31 cellular contexts compared by ENCODE assay signal in genomic region chr3:192133271-192133670, GRCh38.
"Had no signal": no experiment of that assay in that cellular context is flagged by ENCODE, and none has a peak within 500 bp of the region (broad histone marks: within the 10 kb centered on the region; RNA-seq: fewer than 3 reads in every experiment).

No MANE protein-coding gene starts in this region.

- H3K4me3 ChIP-seq: adrenal gland, body of pancreas, cardiac muscle cell, colonic mucosa, esophagus squamous epithelium, gastroesophageal sphincter, hepatocyte, left ventricle myocardium inferior, lung, spleen, tibial nerve had no signal

- H3K9me3 ChIP-seq: adrenal gland, body of pancreas, colonic mucosa, esophagus squamous epithelium, gastroesophageal sphincter, left ventricle myocardium inferior, tibial nerve had no signal

- H3K36me3 ChIP-seq: adrenal gland, cardiac muscle cell, colonic mucosa, esophagus squamous epithelium, gastroesophageal sphincter, left ventricle myocardium inferior, spleen, tibial nerve, WERI-Rb-1 had no signal

- DNase-seq: activated CD4-positive, alpha-beta T cell treated with anti-CD3 and anti-CD28 coated beads for 48 hours; activated CD4-positive, alpha-beta T cell treated with anti-CD3 and anti-CD28 coated beads, Interleukin-2, amount 50 U/mL, for 48 hours; activated CD8-positive, alpha-beta memory T cell treated with anti-CD3 and anti-CD28 coated beads for 24 hours; activated CD8-positive, alpha-beta memory T cell treated with anti-CD3 and anti-CD28 coated beads, Interleukin-2, amount 50 U/mL, for 4 hours; activated effector memory CD4-positive, alpha-beta T cell treated with anti-CD3 and anti-CD28 coated beads, Interleukin-2, amount 50 U/mL, for 16 hours; activated naive CD4-positive, alpha-beta T cell treated with anti-CD3 and anti-CD28 coated beads for 36 hours; activated naive CD8-positive, alpha-beta T cell treated with anti-CD3 and anti-CD28 coated beads for 36 hours; activated T-cell treated with anti-CD3 and anti-CD28 coated beads, Interleukin-2, amount 50 U/mL, for 1 hour; adrenal gland; aorta; body of pancreas; cerebellar nuclear complex; colonic mucosa; effector CD8-positive, alpha-beta T cell; esophagus squamous epithelium; islet precursor cell; left ventricle myocardium inferior; mesendoderm; posterior cingulate gyrus; right cardiac atrium; spleen; stimulated activated naive CD4-positive, alpha-beta T cell; WERI-Rb-1 had no signal

- H3K27me3 ChIP-seq: adrenal gland, body of pancreas, cardiac muscle cell, colonic mucosa, esophagus squamous epithelium, gastroesophageal sphincter, hepatocyte, spleen, tibial nerve had no signal

- H3K27ac ChIP-seq: adrenal gland, body of pancreas, cardiac muscle cell, colonic mucosa, epithelial cell of prostate, esophagus squamous epithelium, gastroesophageal sphincter, hepatocyte, left ventricle myocardium inferior, spleen, tibial nerve, WERI-Rb-1 had no signal

- H3K4me1 ChIP-seq: adrenal gland, body of pancreas, colonic mucosa, esophagus squamous epithelium, gastroesophageal sphincter, left ventricle myocardium inferior, spleen, tibial nerve had no signal

- H2AFZ ChIP-seq: hepatocyte had no signal

- H3K79me2 ChIP-seq: hepatocyte had no signal

- FAIRE-seq: endometrium, TTC549 had no signal

- H3K4me2 ChIP-seq: hepatocyte had no signal
